ENCODE assay signal across 8 cellular contexts in the genomic region with DNA sequence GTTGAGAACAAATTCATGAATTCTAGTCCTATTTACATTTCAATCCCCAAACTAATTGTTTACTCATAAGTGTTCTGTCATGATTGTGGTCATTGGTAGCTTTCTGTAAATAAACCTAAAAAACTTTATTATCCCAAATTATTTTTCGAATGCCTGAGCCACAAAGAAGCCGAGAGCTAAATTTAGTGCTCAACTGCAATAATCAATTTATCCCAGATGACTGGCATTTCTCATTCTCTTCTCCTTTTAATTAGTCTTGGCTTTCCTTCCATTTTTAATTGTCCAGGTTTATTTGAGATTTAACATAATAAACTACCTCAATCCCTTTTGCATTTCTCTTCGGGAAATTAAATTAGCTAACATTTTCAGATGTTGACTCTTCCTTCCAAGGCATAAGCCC.
"Had no signal": no experiment of that assay in that cellular context is flagged by ENCODE, and none has a peak within 500 bp of the region (broad histone marks: within the 10 kb centered on the region; RNA-seq: fewer than 3 reads in every experiment).

No MANE protein-coding gene starts in this region.

- H3K4me3 Mint-ChIP-seq: GM23338, H9 had no signal

- ATAC-seq: GM23338, HepG2 had no signal

- FAIRE-seq: H1, H54, HepG2 had no signal

- H3K4me3 ChIP-seq: GM23338 had no signal

- DNase-seq: H9, HCEC 1CT had no signal

- H3K4me2 ChIP-seq: GM23338 had no signal

- H3K4me1 Mint-ChIP-seq: IgD-negative memory B cell had no signal

- H3K36me3 Mint-ChIP-seq: IgD-negative memory B cell had no signal

- H3K27ac ChIP-seq: HL-60 had no signal

- H3K27ac Mint-ChIP-seq: GM23338, H9, IgD-negative memory B cell had no signal
